ENCODE assay signal across 6 cellular contexts in genomic region chr22:31843526-31843925, GRCh38.
"Had no signal": no experiment of that assay in that cellular context is flagged by ENCODE, and none has a peak within 500 bp of the region (broad histone marks: within the 10 kb centered on the region; RNA-seq: fewer than 3 reads in every experiment).

No MANE protein-coding gene starts in this region.

- H3K27ac Mint-ChIP-seq: GM23338, HFFc6 had no signal

- H3K9me3 Mint-ChIP-seq: HFFc6 had no signal

- H3K4me1 Mint-ChIP-seq: GM23338 had no signal

- H3K4me3 Mint-ChIP-seq: GM23338, HFFc6 had no signal

- DNase-seq: HFFc6, IMR-90, KG1 had no signal

- ATAC-seq: GM23338, HCT116, K562 had no signal
